In the genomic region with DNA sequence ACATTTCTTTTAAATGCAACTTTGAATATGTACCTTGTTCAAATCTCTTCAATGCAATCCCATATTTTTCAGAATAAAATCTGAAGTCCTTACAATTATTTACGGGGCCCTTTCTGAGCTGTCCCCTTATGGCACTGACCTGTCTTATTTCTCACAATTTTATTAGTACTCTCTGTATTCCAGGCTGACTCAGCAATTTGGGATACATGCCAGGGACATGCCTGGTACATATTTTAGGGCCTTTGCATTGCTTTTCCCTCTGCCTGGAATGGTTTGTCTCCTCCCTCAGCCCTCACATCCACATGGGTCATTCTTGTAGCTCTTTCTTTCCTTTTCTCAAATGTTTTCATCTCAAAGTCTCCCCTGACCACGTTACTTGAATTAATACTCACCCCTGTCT, we compare ENCODE assay signal across 16 cellular contexts.
DNase-seq lines count a peak whose midpoint lies in the region; ATAC-seq and TF ChIP-seq lines count a peak whose summit lies in the region.
"Had no signal": no experiment of that assay in that cellular context is flagged by ENCODE, and none has a peak within 500 bp of the region (broad histone marks: within the 10 kb centered on the region; RNA-seq: fewer than 3 reads in every experiment).

No MANE protein-coding gene starts in this region.

- peak overlapping the region; percentile 35 for H2AFZ ChIP-seq in neuronal stem cell (ENCODE audit: low read length)

- ATAC-seq in omental fat pad (ENCODE audit: low FRiP score) = no peak
- ATAC-seq: activated CD8-positive, alpha-beta T cell treated with anti-CD3 and anti-CD28 coated beads, Interleukin-2, amount 10 ng/mL, durations not matched to agents 7 days and 5 days had no signal

- no peak overlapping the region for H3K23ac ChIP-seq in neuronal stem cell (ENCODE audit: low read depth, low read length, poor library complexity)

- H3K4me3 ChIP-seq in choroid plexus epithelial cell (ENCODE audit: low read depth, low read length) (no peak overlapping the region), neuronal stem cell (ENCODE audit: low read length in 2 of 2) (no peak overlapping the region), A673 (ENCODE audit: low read depth, low read length, poor library complexity, severe bottlenecking) (no peak overlapping the region)
- H3K4me3 ChIP-seq: SK-N-MC, transverse colon had no signal

- H2AK5ac ChIP-seq in neuronal stem cell (ENCODE audit: low read depth, low read length) = no peak overlapping the region

- TF ChIP-seq CTCF in choroid plexus epithelial cell (conservative IDR thresholded peaks at IDR 0.05; ENCODE audit: low read depth, low read length) = no peak
- TF ChIP-seq CTCF in A673 (conservative IDR thresholded peaks at IDR 0.05; ENCODE audit: low read depth, low read length) = no peak
- TF ChIP-seq CTCF in omental fat pad (IDR thresholded peaks at IDR 0.05) = no peak

- no peaks in the 10 kb centered on the region for H3K36me3 ChIP-seq in neuronal stem cell (replicated peaks in 1 of 2; ENCODE audit: control insufficient read depth in 2 of 2, insufficient read depth in 2 of 2, low read length in 2 of 2)
- H3K36me3 ChIP-seq in A673 (ENCODE audit: insufficient read depth, low read length, poor library complexity, severe bottlenecking) = no peaks in the 10 kb centered on the region
- H3K36me3 ChIP-seq: transverse colon had no signal

- no peaks in the 10 kb centered on the region for H3K79me1 ChIP-seq in neuronal stem cell (ENCODE audit: low read depth, low read length)

- no peak overlapping the region for H2BK5ac ChIP-seq in neuronal stem cell (ENCODE audit: low read length)

- H3K9ac ChIP-seq in neuronal stem cell (ENCODE audit: low read depth, low read length, poor library complexity) = no peak overlapping the region

- no peak overlapping the region for H4K8ac ChIP-seq in neuronal stem cell (ENCODE audit: low read depth, low read length)

- no peak overlapping the region for H4K91ac ChIP-seq in neuronal stem cell (ENCODE audit: low read depth, low read length, poor library complexity)

- H3K18ac ChIP-seq in neuronal stem cell (ENCODE audit: low read length) = no peak overlapping the region

- no CpG with 5 or more reads among the region's 2 CpGs for WGBS in neuronal stem cell (ENCODE audit: extremely low coverage in 2 of 2, insufficient read length in 2 of 2, insufficient replicate concordance in 1 of 2), 2 donors

- no peak overlapping the region for H3K4ac ChIP-seq in neuronal stem cell (ENCODE audit: low read length)

- peaks cover 0 to 2% of the 10 kb centered on the region in 2 donors for H3K9me3 ChIP-seq in neuronal stem cell (replicated peaks in 1 of 2; ENCODE audit: control insufficient read depth in 2 of 2, insufficient read depth in 1 of 2, low read depth in 1 of 2, low read length in 2 of 2)
- no peaks in the 10 kb centered on the region for H3K9me3 ChIP-seq in A673 (ENCODE audit: low read depth, low read length, poor library complexity, severe bottlenecking)
- H3K9me3 ChIP-seq: transverse colon had no signal

- H3K14ac ChIP-seq in neuronal stem cell (ENCODE audit: low read length) = no peak overlapping the region

- H2BK120ac ChIP-seq in neuronal stem cell (ENCODE audit: low read depth, low read length) = no peak overlapping the region

- no peak overlapping the region for H2BK12ac ChIP-seq in neuronal stem cell (ENCODE audit: low read length)

- intact Hi-C loops in A673 (cut with micrococcal nuclease; ENCODE audit: unreplicated experiment) = no loop called here

- H2BK15ac ChIP-seq in neuronal stem cell (ENCODE audit: low read length) = no peak overlapping the region

- BruUV-seq in A673 (replicated peaks; lab: Mats Ljungman, UMichigan) = no TSS peak

- H3K27me3 ChIP-seq in neuronal stem cell (ENCODE audit: control insufficient read depth in 3 of 3, insufficient read depth in 3 of 3, low read depth in 1 of 3, low read length in 3 of 3) (no peaks in the 10 kb centered on the region), A673 (replicated peaks; ENCODE audit: insufficient read depth, low read depth, low read length, poor library complexity) (no peaks in the 10 kb centered on the region)
- H3K27me3 ChIP-seq: transverse colon had no signal

- H3K4me1 ChIP-seq in neuronal stem cell (ENCODE audit: control insufficient read depth in 2 of 2, insufficient read depth in 1 of 2, low read depth in 1 of 2, low read length in 2 of 2) (peaks cover 2 to 5% of the 10 kb centered on the region in 2 donors), A673 (ENCODE audit: insufficient read depth, low read length, poor library complexity, severe bottlenecking) (no peaks in the 10 kb centered on the region)
- H3K4me1 ChIP-seq: transverse colon had no signal

- POLR2A ChIA-PET in A673 (lab: Charles Lee; ENCODE audit: low non-redundant PET) = no interaction called here

- no peak overlapping the region for H3K27ac ChIP-seq in neuronal stem cell (replicated peaks; ENCODE audit: low read length)
- H3K27ac ChIP-seq in A673 (ENCODE audit: low read depth, low read length, poor library complexity, severe bottlenecking) = no peak overlapping the region
- H3K27ac ChIP-seq: SK-N-MC, transverse colon had no signal

- no peak overlapping the region for H3K4me2 ChIP-seq in neuronal stem cell (ENCODE audit: insufficient read depth, low read length, poor library complexity, severe bottlenecking)

- CTCF ChIA-PET in A673 (lab: Charles Lee) = no interaction called here

- peak; percentile 28 for DNase-seq in H4 (ENCODE audit: low spot score)
- DNase-seq in RPMI7951 (ENCODE audit: low read depth) = peak; percentile 2
- DNase-seq in choroid plexus epithelial cell (ENCODE audit: low read depth) = peak; percentile 8
- no peak for DNase-seq in neuronal stem cell (ENCODE audit: low spot score)
- DNase-seq in NCI-H69 (lab: John Stamatoyannopoulos, UW) = no peak
- no peak for DNase-seq in A673 (ENCODE audit: low spot score)
- DNase-seq in NCI-H774 (lab: John Stamatoyannopoulos, UW) = no peak
- no peak for DNase-seq in omental fat pad (ENCODE audit: low spot score)
- DNase-seq: activated CD8-positive, alpha-beta T cell treated with anti-CD3 and anti-CD28 coated beads, Interleukin-2, amount 10 ng/mL, durations not matched to agents 7 days and 5 days; DMS53; effector memory CD4-positive, alpha-beta T cell; NCI-H146; NCI-H345; nucleus accumbens; transverse colon had no signal

Comparison
In these comparisons a context has a peak if more than half of its experiments do, and no peak if none do; other contexts are left out.
1. DNase-seq: peak in H4 (single experiment), RPMI7951 (single experiment) and choroid plexus epithelial cell (single experiment); none in neuronal stem cell (single experiment), NCI-H69 (single experiment), A673 (single experiment), NCI-H774 (single experiment) and omental fat pad (single experiment).